Comparison of ENCODE assay signal across 8 cellular contexts in the genomic region with DNA sequence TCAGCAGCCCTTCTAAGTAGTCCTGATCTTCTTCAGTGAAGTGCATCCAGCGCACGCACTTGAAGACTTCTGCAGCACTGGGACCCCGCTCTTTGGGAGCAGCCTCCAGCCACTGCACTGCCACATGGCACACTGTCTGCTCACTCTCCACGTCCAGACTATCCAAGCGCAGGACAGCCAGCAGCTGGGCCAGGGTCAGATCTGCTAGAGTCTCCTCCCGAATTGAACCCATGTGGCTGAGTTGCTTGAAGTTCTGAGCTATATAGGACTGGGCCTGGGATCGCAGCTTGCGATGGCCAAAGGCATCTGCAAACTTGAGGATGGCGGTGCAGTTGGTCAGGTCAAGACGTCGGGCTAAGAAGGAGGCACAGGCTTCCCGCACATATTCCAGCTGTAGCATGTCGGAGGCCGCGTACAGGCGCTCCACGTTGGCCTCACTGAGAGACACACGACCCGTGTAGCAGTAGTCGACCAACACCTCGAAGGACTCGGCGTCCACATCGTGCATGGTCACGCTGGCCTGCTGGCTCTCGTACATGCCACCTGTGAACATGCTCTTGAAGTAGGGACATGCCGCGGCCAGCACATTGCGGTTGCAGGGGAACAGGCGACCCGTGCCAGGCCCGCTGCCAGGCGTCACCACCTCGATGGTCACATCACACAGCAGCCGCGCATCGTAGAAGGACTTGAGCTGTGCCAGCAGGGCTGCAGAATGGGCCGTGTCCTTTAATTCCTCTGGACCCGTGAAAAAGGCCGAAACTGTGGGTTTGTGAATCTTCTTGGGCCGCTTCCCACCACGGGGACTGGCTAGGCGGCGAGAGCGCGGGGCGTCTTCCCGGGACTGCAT. TPM values are rescaled to one million over a fixed set of nuclear protein-coding genes. Genes with fewer than 3 reads are reported as not detected.
A peak's percentile ranks its signal among the peaks of the same experiment; 100 is the strongest.
DNase-seq lines count a peak whose midpoint lies in the region; ATAC-seq and TF ChIP-seq lines count a peak whose summit lies in the region.
"Not testable (repeated sequence)": the region's sequence is repeated elsewhere in the genome, so short reads cannot be mapped to it uniquely, and the experiment has no call there.

No MANE protein-coding gene starts in this region.

- not testable (repeated sequence) for H3K9me3 ChIP-seq in CD4-positive, alpha-beta memory T cell (ENCODE audit: control insufficient read depth in 1 of 2, low read length in 2 of 2); SJSA1 (replicated peaks); mucosa of stomach (ENCODE audit: control insufficient read depth, low read length)

- intact Hi-C loops in CD4-positive, alpha-beta memory T cell (cut with micrococcal nuclease), result loop anchor here (1.0 to 5.0 kb wide), 8 partner anchors 62 to 1140 kb away; a partner anchor contains a TSS

- POLR2A ChIA-PET in CD4-positive, alpha-beta memory T cell (lab: Charles Lee; ENCODE audit: partially characterized antibody), result interaction anchor here (0.9 to 2.3 kb wide), 4 partner anchors 44 to 1140 kb away, joined by 3 to 11 read pairs (median 4); a partner anchor contains a TSS

- ATAC-seq in GM21619 (IDR thresholded peaks at IDR 0.05; ENCODE audit: unreplicated experiment), result peak; percentile 15
- peak; percentile 20 for ATAC-seq in HG03439 (IDR thresholded peaks at IDR 0.05; ENCODE audit: unreplicated experiment)
- ATAC-seq in stimulated activated naive B cell treated with anti-CD40 and anti-IgM and Interleukin-4, amounts not matched to agents 10 μg/mL and 1 μg/mL and 100 μg/mL, for 72 hours (replicated peaks), result peak; percentile 26 to 33

- not testable (repeated sequence) for H3K27me3 ChIP-seq in CD4-positive, alpha-beta memory T cell (ENCODE audit: insufficient read depth, low read length); SJSA1 (replicated peaks); mucosa of stomach (ENCODE audit: control insufficient read depth, insufficient read depth, low read length)

- H3K9ac ChIP-seq in mucosa of stomach (ENCODE audit: low read length), result peak overlapping the region; percentile 74

- CTCF ChIA-PET in CD4-positive, alpha-beta memory T cell (lab: Charles Lee; ENCODE audit: partially characterized antibody), result not testable (repeated sequence)

- not testable (repeated sequence) for H3K27me3 Mint-ChIP-seq in CD4-positive, alpha-beta memory T cell; stimulated activated naive B cell treated with anti-CD40 and anti-IgM and Interleukin-4, amounts not matched to agents 10 μg/mL and 1 μg/mL and 100 μg/mL, for 72 hours

- not testable (repeated sequence) for H3K9me3 Mint-ChIP-seq in CD4-positive, alpha-beta memory T cell; stimulated activated naive B cell treated with anti-CD40 and anti-IgM and Interleukin-4, amounts not matched to agents 10 μg/mL and 1 μg/mL and 100 μg/mL, for 72 hours

- H3K4me3 Mint-ChIP-seq in CD4-positive, alpha-beta memory T cell, result peak overlapping the region; percentile 95 to 100 (median 99)
- H3K4me3 Mint-ChIP-seq in stimulated activated naive B cell treated with anti-CD40 and anti-IgM and Interleukin-4, amounts not matched to agents 10 μg/mL and 1 μg/mL and 100 μg/mL, for 72 hours, result peak overlapping the region; percentile 93 to 97

- peak overlapping the region; percentile 63 for H3K27ac ChIP-seq in CD4-positive, alpha-beta memory T cell (ENCODE audit: low read depth, low read length)
- not testable (repeated sequence) for H3K27ac ChIP-seq in SJSA1
- H3K27ac ChIP-seq in angular gyrus (ENCODE audit: low read depth, low read length), result peak overlapping the region; percentile 85

- H3K36me3 Mint-ChIP-seq in CD4-positive, alpha-beta memory T cell, result peaks cover 13 to 14% of the 10 kb centered on the region in 2 donors
- H3K36me3 Mint-ChIP-seq in stimulated activated naive B cell treated with anti-CD40 and anti-IgM and Interleukin-4, amounts not matched to agents 10 μg/mL and 1 μg/mL and 100 μg/mL, for 72 hours, result peaks cover 14 to 25% of the 10 kb centered on the region in 2 donors

- H3K36me3 ChIP-seq in CD4-positive, alpha-beta memory T cell (ENCODE audit: insufficient read depth, low read length); mucosa of stomach (ENCODE audit: control insufficient read depth, insufficient read depth, low read length): not testable (repeated sequence)
- peaks cover 14% of the 10 kb centered on the region for H3K36me3 ChIP-seq in SJSA1

- peaks cover 38 to 55% (median 47%) of the 10 kb centered on the region in 4 donors for H3K4me1 Mint-ChIP-seq in CD4-positive, alpha-beta memory T cell
- peaks cover 24 to 38% of the 10 kb centered on the region in 2 donors for H3K4me1 Mint-ChIP-seq in stimulated activated naive B cell treated with anti-CD40 and anti-IgM and Interleukin-4, amounts not matched to agents 10 μg/mL and 1 μg/mL and 100 μg/mL, for 72 hours

- not testable (repeated sequence) for TF ChIP-seq CTCF in foreskin fibroblast (IDR thresholded peaks at IDR 0.05; ENCODE audit: low read depth, low read length)

- peaks cover 56% of the 10 kb centered on the region for H3K4me1 ChIP-seq in CD4-positive, alpha-beta memory T cell (ENCODE audit: insufficient read depth, low read length)
- peaks cover 13% of the 10 kb centered on the region for H3K4me1 ChIP-seq in SJSA1 (replicated peaks)
- H3K4me1 ChIP-seq in mucosa of stomach (ENCODE audit: control insufficient read depth, insufficient read depth, low read length), result not testable (repeated sequence)

- peak in 1 of 5 donors; percentile 39 for DNase-seq in CD4-positive, alpha-beta memory T cell
- peak in 1 of 2 experiments; percentile 41 for DNase-seq in SJSA1 (ENCODE audit: low read depth in 1 of 2, low spot score in 2 of 2)
- DNase-seq in foreskin fibroblast; stimulated activated naive B cell treated with anti-CD40 and anti-IgM and Interleukin-4, amounts not matched to agents 10 μg/mL and 1 μg/mL and 100 μg/mL, for 72 hours: not testable (repeated sequence)

- peak overlapping the region; percentile 56 for H3K4me3 ChIP-seq in CD4-positive, alpha-beta memory T cell (ENCODE audit: low read length in 2 of 2)
- peak overlapping the region; percentile 54 for H3K4me3 ChIP-seq in SJSA1
- peak overlapping the region; percentile 60 to 69 for H3K4me3 ChIP-seq in foreskin fibroblast (ENCODE audit: low read depth in 1 of 2, low read length in 2 of 2)
- peak overlapping the region; percentile 49 for H3K4me3 ChIP-seq in mucosa of stomach (ENCODE audit: low read length)

- H3K27ac Mint-ChIP-seq in CD4-positive, alpha-beta memory T cell, result peak overlapping the region; percentile 91 to 98 (median 98)
- H3K27ac Mint-ChIP-seq in stimulated activated naive B cell treated with anti-CD40 and anti-IgM and Interleukin-4, amounts not matched to agents 10 μg/mL and 1 μg/mL and 100 μg/mL, for 72 hours, result peak overlapping the region; percentile 95

RNA-seq across cellular contexts. Expression of a gene that starts 0.7 kb away (rescaled TPM):
- total RNA-seq in CD4-positive, alpha-beta memory T cell, result 10 to 100 TPM in 1 of 2 experiments, 1 to 10 TPM in 1; 9.9 to 10.5 TPM
- polyA plus RNA-seq in CD4-positive, alpha-beta memory T cell, result 1 to 10 TPM; 4.2 to 4.9 TPM
- 5.4 and 9.2 TPM in 2 replicates for total RNA-seq in SJSA1 (2014; rRNA removed; shearing (Covaris generic))
